Comparison of ENCODE assay signal across 13 cellular contexts in genomic region chr13:80716610-80717081, GRCh38.
A peak's percentile ranks its signal among the peaks of the same experiment; 100 is the strongest.
DNase-seq lines count a peak whose midpoint lies in the region; ATAC-seq lines count a peak whose summit lies in the region.
"Had no signal": no experiment of that assay in that cellular context is flagged by ENCODE, and none has a peak within 500 bp of the region (broad histone marks: within the 10 kb centered on the region; RNA-seq: fewer than 3 reads in every experiment).

No MANE protein-coding gene starts in this region.

- H3K4me1 ChIP-seq in neuron (ENCODE audit: insufficient read depth, low read length), result peaks cover 21% of the 10 kb centered on the region
- H3K4me1 ChIP-seq: uterus had no signal

- H3K4me3 ChIP-seq in neuron (ENCODE audit: low read length), result no peak overlapping the region
- H3K4me3 ChIP-seq: GM23248, uterus had no signal

- H3K36me3 ChIP-seq in neuron (ENCODE audit: insufficient read depth, low read length), result no peaks in the 10 kb centered on the region
- H3K36me3 ChIP-seq: uterus had no signal

- peaks cover 4% of the 10 kb centered on the region for H3K9me3 ChIP-seq in neuron (ENCODE audit: low read length)
- H3K9me3 ChIP-seq: uterus had no signal

- no peak for ATAC-seq in activated CD4-positive, CD25-positive, alpha-beta regulatory T cell treated with anti-CD3 and anti-CD28 coated beads, Interleukin-2, amount 50 U/mL, for 24 hours

- DNase-seq in H4 (ENCODE audit: low spot score), result peak; percentile 2
- peak; percentile 31 for DNase-seq in NCI-H345 treated with DMSO at 0.1 percent for 48 hours (lab: John Stamatoyannopoulos, UW; ENCODE audit: unreplicated experiment)
- peak; percentile 5 for DNase-seq in dermis blood vessel endothelial cell
- DNase-seq in middle frontal gyrus (ENCODE audit: extremely low spot score, low spot score), result no peak
- no peak for DNase-seq in ureter (ENCODE audit: low spot score)
- no peak for DNase-seq in NCI-H774 (lab: John Stamatoyannopoulos, UW)
- DNase-seq: activated naive CD8-positive, alpha-beta T cell treated with anti-CD3 and anti-CD28 coated beads, Interleukin-2, amount 10 ng/mL, durations not matched to agents 7 days and 5 days; GM23248; Karpas-422; stimulated activated CD4-positive, alpha-beta T cell treated with anti-CD3 and anti-CD28 coated beads, Interleukin-15, amount 100 ng/mL, for 24 hours had no signal

- H2AFZ ChIP-seq in neuron (ENCODE audit: low read depth, low read length), result peak overlapping the region; percentile 63
- H2AFZ ChIP-seq: GM23248 had no signal

- H3K27me3 ChIP-seq in neuron (ENCODE audit: insufficient read depth, low read length), result no peaks in the 10 kb centered on the region
- H3K27me3 ChIP-seq: uterus had no signal

Comparison
In these comparisons a context has a peak if more than half of its experiments do, and no peak if none do; other contexts are left out.
1. DNase-seq: peak in H4 (single experiment), NCI-H345 treated with DMSO at 0.1 percent for 48 hours (single experiment) and dermis blood vessel endothelial cell (single experiment); none in middle frontal gyrus (single experiment), ureter (single experiment) and NCI-H774 (single experiment).